ENCODE assay signal across 1 cellular context in the genomic region with DNA sequence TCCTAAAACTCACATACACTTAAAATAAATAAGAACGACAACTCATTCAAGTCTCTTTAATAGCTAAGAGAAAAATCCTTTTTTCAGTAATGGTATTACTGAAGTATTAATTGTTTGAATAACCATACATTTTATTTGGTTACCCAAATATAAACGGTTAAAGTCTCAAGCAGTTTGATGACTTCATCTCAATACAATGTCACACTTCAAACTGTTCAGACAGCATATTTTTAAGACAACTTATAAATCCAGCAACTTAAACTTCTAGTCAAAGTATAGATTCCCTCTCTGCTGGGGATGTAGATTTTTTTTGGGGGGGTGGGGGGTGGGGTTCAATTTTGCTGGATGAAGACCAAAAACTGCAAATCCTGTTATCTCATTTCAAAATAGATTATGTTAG.
TF ChIP-seq lines count a peak whose summit lies in the region.

No MANE protein-coding gene starts in this region.

TF ChIP-seq in GM23338, 12 proteins besides CTCF, POLR2A, EP300 and RAD21 (continued from another document):
- TF ChIP-seq, protein P1, sequence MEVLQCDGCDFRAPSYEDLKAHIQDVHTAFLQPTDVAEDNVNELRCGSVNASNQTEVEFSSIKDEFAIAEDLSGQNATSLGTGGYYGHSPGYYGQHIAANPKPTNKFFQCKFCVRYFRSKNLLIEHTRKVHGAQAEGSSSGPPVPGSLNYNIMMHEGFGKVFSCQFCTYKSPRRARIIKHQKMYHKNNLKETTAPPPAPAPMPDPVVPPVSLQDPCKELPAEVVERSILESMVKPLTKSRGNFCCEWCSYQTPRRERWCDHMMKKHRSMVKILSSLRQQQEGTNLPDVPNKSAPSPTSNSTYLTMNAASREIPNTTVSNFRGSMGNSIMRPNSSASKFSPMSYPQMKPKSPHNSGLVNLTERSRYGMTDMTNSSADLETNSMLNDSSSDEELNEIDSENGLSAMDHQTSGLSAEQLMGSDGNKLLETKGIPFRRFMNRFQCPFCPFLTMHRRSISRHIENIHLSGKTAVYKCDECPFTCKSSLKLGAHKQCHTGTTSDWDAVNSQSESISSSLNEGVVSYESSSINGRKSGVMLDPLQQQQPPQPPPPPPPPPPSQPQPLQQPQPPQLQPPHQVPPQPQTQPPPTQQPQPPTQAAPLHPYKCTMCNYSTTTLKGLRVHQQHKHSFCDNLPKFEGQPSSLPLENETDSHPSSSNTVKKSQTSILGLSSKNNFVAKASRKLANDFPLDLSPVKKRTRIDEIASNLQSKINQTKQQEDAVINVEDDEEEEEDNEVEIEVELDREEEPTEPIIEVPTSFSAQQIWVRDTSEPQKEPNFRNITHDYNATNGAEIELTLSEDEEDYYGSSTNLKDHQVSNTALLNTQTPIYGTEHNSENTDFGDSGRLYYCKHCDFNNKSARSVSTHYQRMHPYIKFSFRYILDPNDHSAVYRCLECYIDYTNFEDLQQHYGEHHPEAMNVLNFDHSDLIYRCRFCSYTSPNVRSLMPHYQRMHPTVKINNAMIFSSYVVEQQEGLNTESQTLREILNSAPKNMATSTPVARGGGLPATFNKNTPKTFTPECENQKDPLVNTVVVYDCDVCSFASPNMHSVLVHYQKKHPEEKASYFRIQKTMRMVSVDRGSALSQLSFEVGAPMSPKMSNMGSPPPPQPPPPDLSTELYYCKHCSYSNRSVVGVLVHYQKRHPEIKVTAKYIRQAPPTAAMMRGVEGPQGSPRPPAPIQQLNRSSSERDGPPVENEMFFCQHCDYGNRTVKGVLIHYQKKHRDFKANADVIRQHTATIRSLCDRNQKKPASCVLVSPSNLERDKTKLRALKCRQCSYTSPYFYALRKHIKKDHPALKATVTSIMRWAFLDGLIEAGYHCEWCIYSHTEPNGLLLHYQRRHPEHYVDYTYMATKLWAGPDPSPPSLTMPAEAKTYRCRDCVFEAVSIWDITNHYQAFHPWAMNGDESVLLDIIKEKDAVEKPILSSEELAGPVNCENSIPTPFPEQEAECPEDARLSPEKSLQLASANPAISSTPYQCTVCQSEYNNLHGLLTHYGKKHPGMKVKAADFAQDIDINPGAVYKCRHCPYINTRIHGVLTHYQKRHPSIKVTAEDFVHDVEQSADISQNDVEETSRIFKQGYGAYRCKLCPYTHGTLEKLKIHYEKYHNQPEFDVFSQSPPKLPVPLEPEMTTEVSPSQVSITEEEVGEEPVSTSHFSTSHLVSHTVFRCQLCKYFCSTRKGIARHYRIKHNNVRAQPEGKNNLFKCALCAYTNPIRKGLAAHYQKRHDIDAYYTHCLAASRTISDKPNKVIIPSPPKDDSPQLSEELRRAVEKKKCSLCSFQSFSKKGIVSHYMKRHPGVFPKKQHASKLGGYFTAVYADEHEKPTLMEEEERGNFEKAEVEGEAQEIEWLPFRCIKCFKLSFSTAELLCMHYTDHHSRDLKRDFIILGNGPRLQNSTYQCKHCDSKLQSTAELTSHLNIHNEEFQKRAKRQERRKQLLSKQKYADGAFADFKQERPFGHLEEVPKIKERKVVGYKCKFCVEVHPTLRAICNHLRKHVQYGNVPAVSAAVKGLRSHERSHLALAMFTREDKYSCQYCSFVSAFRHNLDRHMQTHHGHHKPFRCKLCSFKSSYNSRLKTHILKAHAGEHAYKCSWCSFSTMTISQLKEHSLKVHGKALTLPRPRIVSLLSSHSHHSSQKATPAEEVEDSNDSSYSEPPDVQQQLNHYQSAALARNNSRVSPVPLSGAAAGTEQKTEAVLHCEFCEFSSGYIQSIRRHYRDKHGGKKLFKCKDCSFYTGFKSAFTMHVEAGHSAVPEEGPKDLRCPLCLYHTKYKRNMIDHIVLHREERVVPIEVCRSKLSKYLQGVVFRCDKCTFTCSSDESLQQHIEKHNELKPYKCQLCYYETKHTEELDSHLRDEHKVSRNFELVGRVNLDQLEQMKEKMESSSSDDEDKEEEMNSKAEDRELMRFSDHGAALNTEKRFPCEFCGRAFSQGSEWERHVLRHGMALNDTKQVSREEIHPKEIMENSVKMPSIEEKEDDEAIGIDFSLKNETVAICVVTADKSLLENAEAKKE (CRISPR knock-in tag; IDR thresholded peaks at IDR 0.05), result no peak
- TF ChIP-seq, protein P2, sequence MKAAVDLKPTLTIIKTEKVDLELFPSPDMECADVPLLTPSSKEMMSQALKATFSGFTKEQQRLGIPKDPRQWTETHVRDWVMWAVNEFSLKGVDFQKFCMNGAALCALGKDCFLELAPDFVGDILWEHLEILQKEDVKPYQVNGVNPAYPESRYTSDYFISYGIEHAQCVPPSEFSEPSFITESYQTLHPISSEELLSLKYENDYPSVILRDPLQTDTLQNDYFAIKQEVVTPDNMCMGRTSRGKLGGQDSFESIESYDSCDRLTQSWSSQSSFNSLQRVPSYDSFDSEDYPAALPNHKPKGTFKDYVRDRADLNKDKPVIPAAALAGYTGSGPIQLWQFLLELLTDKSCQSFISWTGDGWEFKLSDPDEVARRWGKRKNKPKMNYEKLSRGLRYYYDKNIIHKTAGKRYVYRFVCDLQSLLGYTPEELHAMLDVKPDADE (IDR thresholded peaks at IDR 0.05), result no peak
TF ChIP-seq in GM23338: peak in this region for 0.
